8 cellular contexts compared by ENCODE assay signal in genomic region chr15:88894348-88894818, GRCh38.
DNase-seq lines count a peak whose midpoint lies in the region; ATAC-seq, FAIRE-seq and TF ChIP-seq lines count a peak whose summit lies in the region.

No MANE protein-coding gene starts in this region.

- H3K4me3 ChIP-seq in RWPE2 (ENCODE audit: severe bottlenecking) (peak overlapping the region; percentile 42), iPS-11a (ENCODE audit: low read depth, low read length) (peak overlapping the region; percentile 56)

- peak; percentile 95 for TF ChIP-seq CTCF in RWPE2 (IDR thresholded peaks at IDR 0.05; ENCODE audit: poor library complexity, severe bottlenecking)

- DNase-seq in RWPE2 (ENCODE audit: low spot score) = peak; percentile 83
- DNase-seq in stimulated activated CD4-positive, alpha-beta T cell treated with anti-CD3 and anti-CD28 coated beads, Interleukin-1b, Interleukin-23, amount 100 ng/mL, for 4 hours (ENCODE audit: low read depth in 2 of 2) = peak; percentile 84 to 85

- no peaks in the 10 kb centered on the region for H3K9me3 Mint-ChIP-seq in activated naive CD8-positive, alpha-beta T cell (ENCODE audit: low read depth)

- H3K27me3 Mint-ChIP-seq in activated naive CD8-positive, alpha-beta T cell = no peaks in the 10 kb centered on the region

- H3K4me1 ChIP-seq in RWPE2 (ENCODE audit: insufficient read depth, poor library complexity, severe bottlenecking) = no peaks in the 10 kb centered on the region

- no peak overlapping the region for H3K27ac ChIP-seq in RWPE2 (ENCODE audit: poor library complexity, severe bottlenecking)

- peaks cover 43% of the 10 kb centered on the region for H3K4me1 Mint-ChIP-seq in activated naive CD8-positive, alpha-beta T cell (ENCODE audit: low read depth)

- peak; percentile 50 for FAIRE-seq in G401.6 (lab: Jason Lieb, UNC)

- peak overlapping the region; percentile 91 for H3K4me3 Mint-ChIP-seq in activated naive CD8-positive, alpha-beta T cell

- no peaks in the 10 kb centered on the region for H3K9me3 ChIP-seq in RWPE2 (ENCODE audit: severe bottlenecking)

- peak overlapping the region; percentile 90 for H3K27ac Mint-ChIP-seq in activated naive CD8-positive, alpha-beta T cell

- H3K36me3 Mint-ChIP-seq in activated naive CD8-positive, alpha-beta T cell = peaks cover 3% of the 10 kb centered on the region

- ATAC-seq in HG02885 (IDR thresholded peaks at IDR 0.05; ENCODE audit: poor library complexity, unreplicated experiment) = peak; percentile 56
- ATAC-seq in RWPE2 (ENCODE audit: low read depth) = peak; percentile 34
- ATAC-seq in GM18858 (IDR thresholded peaks at IDR 0.05; ENCODE audit: unreplicated experiment) = no peak
- no peak for ATAC-seq in GM19397 (IDR thresholded peaks at IDR 0.05; ENCODE audit: unreplicated experiment)

- no peaks in the 10 kb centered on the region for H3K36me3 ChIP-seq in RWPE2 (ENCODE audit: low read depth)

- H3K27me3 ChIP-seq in RWPE2 (ENCODE audit: insufficient read depth, poor library complexity, severe bottlenecking) = no peaks in the 10 kb centered on the region

Comparison
In these comparisons a context has a peak if more than half of its experiments do, and no peak if none do; other contexts are left out.
1. ATAC-seq: peak in HG02885 (single experiment) and RWPE2 (single experiment); none in GM18858 (single experiment) and GM19397 (single experiment).